Comparison of ENCODE assay signal across 8 cellular contexts in the genomic region with DNA sequence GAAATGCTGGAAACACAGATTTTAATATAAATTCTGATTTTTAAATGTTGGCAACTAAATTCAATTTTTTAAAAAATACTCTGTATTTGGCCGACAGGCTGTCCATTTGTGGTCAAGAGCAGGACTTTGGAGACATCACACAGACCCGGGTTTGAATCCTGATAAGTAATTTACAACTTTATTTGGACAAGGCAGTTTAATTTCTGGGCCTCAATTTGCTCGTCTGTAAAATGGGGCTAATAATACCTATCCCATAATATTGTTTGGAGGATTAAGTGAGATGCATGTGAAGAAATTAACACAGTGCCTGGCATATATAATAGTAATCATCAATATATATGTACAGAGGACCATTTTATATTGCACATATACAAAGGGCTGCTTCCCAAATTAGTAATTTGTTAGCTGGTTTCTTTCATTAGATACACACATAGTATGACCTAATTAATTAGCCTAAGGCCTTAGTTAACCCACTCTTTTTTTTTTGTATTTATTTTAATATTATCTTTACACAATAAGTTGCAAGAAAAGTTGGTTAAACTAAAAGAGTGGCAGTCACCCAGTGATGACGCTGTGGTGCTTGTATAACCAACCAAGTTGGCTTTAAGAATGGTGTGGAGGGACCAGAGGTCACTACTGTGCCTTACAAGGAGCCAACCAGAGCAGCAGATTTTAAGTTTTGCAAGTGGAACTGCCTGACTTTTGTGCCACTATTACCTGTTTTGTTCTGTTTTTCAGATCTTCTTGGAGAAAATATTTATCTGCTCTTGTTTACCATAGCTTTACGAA. TPM values are rescaled to one million over a fixed set of nuclear protein-coding genes. Genes with fewer than 3 reads are reported as not detected.
DNase-seq lines count a peak whose midpoint lies in the region; ATAC-seq, FAIRE-seq and TF ChIP-seq lines count a peak whose summit lies in the region.

No MANE protein-coding gene starts in this region.

- no peaks in the 10 kb centered on the region for H3K27me3 ChIP-seq in keratinocyte (ENCODE audit: control insufficient read depth, extremely low read depth, insufficient read depth, low read length)

- peaks cover 64% of the 10 kb centered on the region for H3K4me1 Mint-ChIP-seq in activated naive CD8-positive, alpha-beta T cell treated with anti-CD3 and anti-CD28 coated beads, Interleukin-2, amount 50 U/mL, for 24 hours

- peak; percentile 48 for ATAC-seq in GM18909 (IDR thresholded peaks at IDR 0.05; ENCODE audit: poor library complexity, unreplicated experiment)
- no peak for ATAC-seq in activated naive CD8-positive, alpha-beta T cell treated with anti-CD3 and anti-CD28 coated beads, Interleukin-2, amount 50 U/mL, for 24 hours

- peak overlapping the region; percentile 87 for H3K4me2 ChIP-seq in keratinocyte (ENCODE audit: control insufficient read depth, extremely low read depth, insufficient read depth, low read depth, low read length)

- in situ Hi-C loops in KBM-7 (cut with MboI; ENCODE audit: low pct_unique_long_range_greater_than_20kb, low sequenced_read_pairs): no loop called here

- H2AFZ ChIP-seq in keratinocyte (ENCODE audit: control insufficient read depth, low read length): peak overlapping the region; percentile 98

- H3K27ac ChIP-seq in keratinocyte (ENCODE audit: control insufficient read depth, insufficient read depth, low read length) (peak overlapping the region; percentile 98), substantia nigra (ENCODE audit: low read depth, low read length, poor library complexity, severe bottlenecking) (peak overlapping the region; percentile 60)

- no peaks in the 10 kb centered on the region for H3K9me3 ChIP-seq in keratinocyte (ENCODE audit: control insufficient read depth, low read depth, low read length)

- FAIRE-seq in keratinocyte (lab: Jason Lieb, UNC): no peak

- no peaks in the 10 kb centered on the region for H4K20me1 ChIP-seq in keratinocyte (ENCODE audit: control insufficient read depth, extremely low read depth, insufficient read depth, low read length)

- H3K4me3 Mint-ChIP-seq in activated naive CD8-positive, alpha-beta T cell treated with anti-CD3 and anti-CD28 coated beads, Interleukin-2, amount 50 U/mL, for 24 hours: peak overlapping the region; percentile 96

- POLR2A ChIA-PET in HEK293T (lab: Yijun Ruan, JAX): interaction anchor here (0.6 to 1.4 kb wide), 9 partner anchors 8 to 114 kb away, joined by 3 to 15 read pairs (median 4); partner anchors contain the start of genes CCPG1 and PIERCE2

- H3K9me3 Mint-ChIP-seq in activated naive CD8-positive, alpha-beta T cell treated with anti-CD3 and anti-CD28 coated beads, Interleukin-2, amount 50 U/mL, for 24 hours: no peaks in the 10 kb centered on the region

- peak overlapping the region; percentile 90 for H3K4me3 ChIP-seq in AG09309 (ENCODE audit: control insufficient read depth, low read depth, low read length)
- H3K4me3 ChIP-seq in keratinocyte (ENCODE audit: control insufficient read depth in 2 of 3, extremely low read depth in 1 of 3, insufficient read depth in 2 of 3, low read depth in 1 of 3, low read length in 3 of 3): peak overlapping the region; percentile 88 to 98 (median 94)

- H3K36me3 Mint-ChIP-seq in activated naive CD8-positive, alpha-beta T cell treated with anti-CD3 and anti-CD28 coated beads, Interleukin-2, amount 50 U/mL, for 24 hours (ENCODE audit: low read depth): peaks cover 25% of the 10 kb centered on the region

- H3K79me2 ChIP-seq in keratinocyte (ENCODE audit: control insufficient read depth, insufficient read depth, low read length): peaks cover 28% of the 10 kb centered on the region

- DNase-seq in AG09309 (ENCODE audit: low read depth): no peak
- peak; percentile 22 for DNase-seq in KBM-7
- DNase-seq in activated naive CD8-positive, alpha-beta T cell treated with anti-CD3 and anti-CD28 coated beads, Interleukin-2, amount 50 U/mL, for 24 hours: no peak
- DNase-seq in keratinocyte (ENCODE audit: low read depth, low spot score): no peak
- DNase-seq in substantia nigra (lab: John Stamatoyannopoulos, UW): peak in 2 of 49 donors; percentile 1 to 4
- DNase-seq in HEK293T (ENCODE audit: extremely low spot score): no peak
- DNase-seq in activated CD4-positive, alpha-beta T cell treated with anti-CD3 and anti-CD28 coated beads, Interleukin-2, amount 50 U/mL, for 4 hours: no peak

- TF ChIP-seq CTCF in AG09309 (IDR thresholded peaks at IDR 0.05; ENCODE audit: control insufficient read depth, insufficient read depth, low read depth, low read length, missing control alignments) (no peak), keratinocyte (optimal IDR thresholded peaks at IDR 0.05 in 1 of 3, IDR thresholded peaks at IDR 0.05 in 1 of 3, conservative IDR thresholded peaks at IDR 0.05 in 1 of 3; ENCODE audit: extremely low read depth in 1 of 3, insufficient read depth in 2 of 3, low read length in 3 of 3) (no peak)

- H3K9ac ChIP-seq in keratinocyte (ENCODE audit: control insufficient read depth, extremely low read depth, insufficient read depth, low read length): peak overlapping the region; percentile 98

- no peaks in the 10 kb centered on the region for H3K36me3 ChIP-seq in keratinocyte (ENCODE audit: control insufficient read depth in 2 of 2, extremely low read depth in 1 of 2, insufficient read depth in 2 of 2, low read length in 2 of 2)

- peak overlapping the region; percentile 97 for H3K27ac Mint-ChIP-seq in activated naive CD8-positive, alpha-beta T cell treated with anti-CD3 and anti-CD28 coated beads, Interleukin-2, amount 50 U/mL, for 24 hours

- dilution Hi-C loops in keratinocyte (cut with MboI; ENCODE audit: extremely low pct_ligation_motif_present, low sequenced_read_pairs): no loop called here

- H3K4me1 ChIP-seq in keratinocyte (ENCODE audit: control insufficient read depth, extremely low read depth, insufficient read depth, low read length): peaks cover 8% of the 10 kb centered on the region

- no peaks in the 10 kb centered on the region for H3K27me3 Mint-ChIP-seq in activated naive CD8-positive, alpha-beta T cell treated with anti-CD3 and anti-CD28 coated beads, Interleukin-2, amount 50 U/mL, for 24 hours

- no peaks in the 10 kb centered on the region for H3K9me1 ChIP-seq in keratinocyte (ENCODE audit: control insufficient read depth, extremely low read depth, insufficient read depth, low read length)

- CTCF ChIA-PET in HEK293T (lab: Yijun Ruan, JAX): interaction anchor here (0.5 to 1.3 kb wide), 2 partner anchors 120 to 674 kb away, joined by 3 to 14 read pairs; no protein-coding TSS in a partner anchor

TF ChIP-seq in HEK293T, 16 proteins besides CTCF, POLR2A, EP300 and RAD21:
- TF ChIP-seq FOXA1 (IDR thresholded peaks at IDR 0.05): no peak
- no peak for TF ChIP-seq LEF1 (IDR thresholded peaks at IDR 0.05; ENCODE audit: borderline replicate concordance)
- no peak for TF ChIP-seq ARNT (IDR thresholded peaks at IDR 0.05)
- TF ChIP-seq NFRKB (IDR thresholded peaks at IDR 0.05): no peak
- no peak for TF ChIP-seq ZNF384 (IDR thresholded peaks at IDR 0.05)
- TF ChIP-seq FOXM1 (IDR thresholded peaks at IDR 0.05; ENCODE audit: borderline replicate concordance): no peak
- TF ChIP-seq ELF4 (IDR thresholded peaks at IDR 0.05): no peak
- TF ChIP-seq SUZ12 (IDR thresholded peaks at IDR 0.05): no peak
- no peak for TF ChIP-seq FOXK2 (IDR thresholded peaks at IDR 0.05)
- TF ChIP-seq HDGF (IDR thresholded peaks at IDR 0.05; ENCODE audit: borderline replicate concordance): no peak

RNA-seq across cellular contexts. Expression of gene PIGB, which starts 0.7 kb away (rescaled TPM):
- polyA plus RNA-seq in keratinocyte: 13.3 to 29.1 TPM (median 24.8 TPM) in 3 replicates
- polyA plus RNA-seq in keratinocyte (2011; ENCODE audit: low read depth): 1.9 TPM
- polyA plus RNA-seq in keratinocyte (2011; cell fraction: cytosol; rRNA removed): 10.8 and 18.8 TPM in 2 replicates
- 30.2 and 34.9 TPM in 2 replicates for polyA plus RNA-seq in keratinocyte (2011; cell fraction: nucleus; rRNA removed)
- 5.8 and 11.6 TPM in 2 replicates for polyA plus RNA-seq in keratinocyte (2012; ENCODE audit: low replicate concordance)
- 4.9 to 14.3 TPM (median 13.6 TPM) in 3 replicates for polyA minus RNA-seq in keratinocyte
- 14.0 TPM for polyA minus RNA-seq in keratinocyte (2011; cell fraction: cytosol; rRNA and poly(A)+ RNA removed)
- polyA minus RNA-seq in keratinocyte (2011; cell fraction: nucleus; rRNA and poly(A)+ RNA removed): 11.3 and 16.1 TPM in 2 replicates

RNA-seq across cellular contexts. Expression of gene PIGBOS1, which starts 0.8 kb away (rescaled TPM):
- polyA plus RNA-seq in keratinocyte: 5.5 to 8.6 TPM (median 7.1 TPM) in 3 replicates
- polyA plus RNA-seq in keratinocyte (2011; ENCODE audit: low read depth): 5.5 TPM
- polyA plus RNA-seq in keratinocyte (2011; cell fraction: cytosol; rRNA removed): 5.8 and 6.7 TPM in 2 replicates
- polyA plus RNA-seq in keratinocyte (2011; cell fraction: nucleus; rRNA removed): 6.1 and 6.9 TPM in 2 replicates
- 5.8 and 8.4 TPM in 2 replicates for polyA plus RNA-seq in keratinocyte (2012; ENCODE audit: low replicate concordance)
- 2.4 TPM in 1 of 3 replicates, not detected in the others for polyA minus RNA-seq in keratinocyte
- polyA minus RNA-seq in keratinocyte (2011; cell fraction: cytosol; rRNA and poly(A)+ RNA removed): 5.0 TPM
- 2.2 and 3.3 TPM in 2 replicates for polyA minus RNA-seq in keratinocyte (2011; cell fraction: nucleus; rRNA and poly(A)+ RNA removed)

RNA-seq across cellular contexts. Expression of gene RAB27A, which starts 30.1 kb away (rescaled TPM):
- 5.9 to 10.8 TPM (median 8.4 TPM) in 3 replicates for polyA plus RNA-seq in keratinocyte
- polyA plus RNA-seq in keratinocyte (2011; ENCODE audit: low read depth): 7.3 TPM
- 7.3 and 10.2 TPM in 2 replicates for polyA plus RNA-seq in keratinocyte (2011; cell fraction: cytosol; rRNA removed)
- polyA plus RNA-seq in keratinocyte (2011; cell fraction: nucleus; rRNA removed): 6.8 and 8.0 TPM in 2 replicates
- 6.1 and 6.3 TPM in 2 replicates for polyA plus RNA-seq in keratinocyte (2012; ENCODE audit: low replicate concordance)
- 0.20 to 3.6 TPM (median 0.89 TPM) in 3 replicates for polyA minus RNA-seq in keratinocyte
- polyA minus RNA-seq in keratinocyte (2011; cell fraction: cytosol; rRNA and poly(A)+ RNA removed): 3.3 TPM
- 2.2 and 3.4 TPM in 2 replicates for polyA minus RNA-seq in keratinocyte (2011; cell fraction: nucleus; rRNA and poly(A)+ RNA removed)
